ENCODE assay signal across 8 cellular contexts in the genomic region with DNA sequence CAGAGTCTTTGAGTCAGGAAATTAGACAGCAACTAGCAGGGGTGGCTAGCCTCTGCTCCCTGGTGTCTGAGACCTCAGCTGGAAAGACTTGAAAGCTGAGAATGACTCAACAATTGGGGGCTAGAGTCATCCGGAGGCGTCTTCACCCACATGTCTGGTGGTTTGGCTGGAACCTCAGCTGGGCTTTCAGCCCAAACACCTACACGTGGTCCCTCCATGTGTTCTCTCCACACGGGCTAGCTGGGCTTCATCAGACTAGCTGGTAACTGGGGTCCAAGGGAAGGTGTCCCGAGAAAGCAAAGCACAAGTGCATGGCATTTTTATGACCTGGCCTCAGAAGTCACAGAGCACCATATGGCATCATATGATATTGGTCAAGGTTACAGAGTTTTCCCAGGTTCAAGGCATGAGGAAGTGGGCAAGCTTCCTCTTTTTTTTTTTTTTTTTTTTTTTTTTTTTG. TPM values are rescaled to one million over a fixed set of nuclear protein-coding genes. Genes with fewer than 3 reads are reported as not detected.
A peak's percentile ranks its signal among the peaks of the same experiment; 100 is the strongest.
DNase-seq lines count a peak whose midpoint lies in the region; ATAC-seq and TF ChIP-seq lines count a peak whose summit lies in the region.

No MANE protein-coding gene starts in this region.

- no peak overlapping the region for H3K4me3 ChIP-seq in vagina

- intact Hi-C loops in activated T-helper 2 cell treated with anti-CD3 and anti-CD28 coated beads, Interferon-gamma antibody, Interleukin-2, Interleukin-4, amounts not matched to agents 10 μg/mL and 5 μg/mL and 100 μg/mL, durations not matched to agents 14 hours and 24 hours and 36 hours (cut with micrococcal nuclease), result loop anchor here (1.0 kb wide), 2 partner anchors 20 to 99 kb away; partner anchors contain the start of gene ABHD2
- intact Hi-C loops in vagina (cut with DNase I), result no loop called here

- peaks cover 11% of the 10 kb centered on the region for H3K4me1 Mint-ChIP-seq in activated T-helper 2 cell treated with anti-CD3 and anti-CD28 coated beads, Interferon-gamma antibody, Interleukin-2, Interleukin-4, amounts not matched to agents 10 μg/mL and 5 μg/mL and 100 μg/mL, durations not matched to agents 14 hours and 24 hours and 36 hours (ENCODE audit: low read depth)

- H3K36me3 Mint-ChIP-seq in activated T-helper 2 cell treated with anti-CD3 and anti-CD28 coated beads, Interferon-gamma antibody, Interleukin-2, Interleukin-4, amounts not matched to agents 10 μg/mL and 5 μg/mL and 100 μg/mL, durations not matched to agents 14 hours and 24 hours and 36 hours (ENCODE audit: low read depth), result peaks cover 19% of the 10 kb centered on the region

- no peaks in the 10 kb centered on the region for H3K4me1 ChIP-seq in vagina

- no peaks in the 10 kb centered on the region for H3K27me3 ChIP-seq in vagina

- no peak for TF ChIP-seq POLR2A in vagina (IDR thresholded peaks at IDR 0.05)

- H3K4me3 Mint-ChIP-seq in activated T-helper 2 cell treated with anti-CD3 and anti-CD28 coated beads, Interferon-gamma antibody, Interleukin-2, Interleukin-4, amounts not matched to agents 10 μg/mL and 5 μg/mL and 100 μg/mL, durations not matched to agents 14 hours and 24 hours and 36 hours (ENCODE audit: low read depth), result no peak overlapping the region

- peaks cover 10% of the 10 kb centered on the region for H3K9me3 ChIP-seq in vagina

- peak overlapping the region; percentile 70 for H3K27ac Mint-ChIP-seq in activated T-helper 2 cell treated with anti-CD3 and anti-CD28 coated beads, Interferon-gamma antibody, Interleukin-2, Interleukin-4, amounts not matched to agents 10 μg/mL and 5 μg/mL and 100 μg/mL, durations not matched to agents 14 hours and 24 hours and 36 hours

- H3K36me3 ChIP-seq in vagina, result no peaks in the 10 kb centered on the region

- H3K27ac ChIP-seq in vagina, result no peak overlapping the region

- DNase-seq in GM10266 (ENCODE audit: extremely low spot score) (peak; percentile 56), KG1 (lab: John Stamatoyannopoulos, UW) (peak; percentile 45), non-pigmented ciliary epithelial cell (ENCODE audit: low read depth) (peak; percentile 96), NCI-H345 (lab: John Stamatoyannopoulos, UW) (no peak), vagina (ENCODE audit: extremely low spot score in 2 of 2) (no peak), LoVo (ENCODE audit: low spot score) (no peak)
- DNase-seq in activated T-helper 2 cell treated with anti-CD3 and anti-CD28 coated beads, Interferon-gamma antibody, Interleukin-2, Interleukin-4, amounts not matched to agents 10 μg/mL and 5 μg/mL and 100 μg/mL, durations not matched to agents 14 hours and 24 hours and 36 hours (ENCODE audit: low spot score), result no peak

- no peaks in the 10 kb centered on the region for H3K27me3 Mint-ChIP-seq in activated T-helper 2 cell treated with anti-CD3 and anti-CD28 coated beads, Interferon-gamma antibody, Interleukin-2, Interleukin-4, amounts not matched to agents 10 μg/mL and 5 μg/mL and 100 μg/mL, durations not matched to agents 14 hours and 24 hours and 36 hours (ENCODE audit: low read depth)

- TF ChIP-seq CTCF in GM10266 (IDR thresholded peaks at IDR 0.05; ENCODE audit: control insufficient read depth, insufficient read depth, low read depth, missing control alignments) (no peak), vagina (IDR thresholded peaks at IDR 0.05) (no peak)

- ATAC-seq in GM21723 (IDR thresholded peaks at IDR 0.05; ENCODE audit: unreplicated experiment), result peak; percentile 94

- H3K9me3 Mint-ChIP-seq in activated T-helper 2 cell treated with anti-CD3 and anti-CD28 coated beads, Interferon-gamma antibody, Interleukin-2, Interleukin-4, amounts not matched to agents 10 μg/mL and 5 μg/mL and 100 μg/mL, durations not matched to agents 14 hours and 24 hours and 36 hours, result peaks cover 25% of the 10 kb centered on the region

RNA-seq across cellular contexts. Expression of gene ABHD2, which starts 19.9 kb away (rescaled TPM):
- 57.2 and 59.3 TPM in 2 replicates for total RNA-seq in activated T-helper 2 cell treated with anti-CD3 and anti-CD28 coated beads, Interferon-gamma antibody, Interleukin-2, Interleukin-4, amounts not matched to agents 10 μg/mL and 5 μg/mL and 100 μg/mL, durations not matched to agents 14 hours and 24 hours and 36 hours
- 33.6 TPM for total RNA-seq in vagina

Comparison
In these comparisons a context has a peak if more than half of its experiments do, and no peak if none do; other contexts are left out.
1. DNase-seq: peak in GM10266 (single experiment), KG1 (single experiment) and non-pigmented ciliary epithelial cell (single experiment); none in activated T-helper 2 cell treated with anti-CD3 and anti-CD28 coated beads, Interferon-gamma antibody, Interleukin-2, Interleukin-4, amounts not matched to agents 10 μg/mL and 5 μg/mL and 100 μg/mL, durations not matched to agents 14 hours and 24 hours and 36 hours (single experiment), NCI-H345 (single experiment), vagina (0 of 2) and LoVo (single experiment).